ENCODE assay signal across 20 cellular contexts in the genomic region with DNA sequence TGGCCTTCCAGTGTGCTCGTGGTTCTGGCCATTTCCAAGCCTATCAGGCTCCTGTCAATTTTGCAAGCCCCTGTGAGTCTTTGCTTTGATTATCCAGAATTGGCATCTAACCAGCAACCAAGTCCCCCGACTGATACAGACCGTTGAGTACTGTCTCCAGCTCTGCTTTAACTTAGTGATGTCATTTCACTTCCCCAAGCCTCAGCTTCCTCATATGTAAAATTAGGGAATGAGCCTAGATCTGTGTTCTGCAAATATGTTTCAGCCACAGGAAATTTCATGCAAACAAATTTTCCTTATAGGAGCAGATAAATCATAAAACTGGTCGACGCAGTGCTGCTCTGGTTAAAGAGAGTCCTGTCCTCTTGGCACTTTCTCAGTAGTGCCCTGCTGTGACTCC.
"Had no signal": no experiment of that assay in that cellular context is flagged by ENCODE, and none has a peak within 500 bp of the region (broad histone marks: within the 10 kb centered on the region; RNA-seq: fewer than 3 reads in every experiment).

No MANE protein-coding gene starts in this region.

- H3K36me3 ChIP-seq: gastrocnemius medialis, tibial nerve, uterus, WERI-Rb-1 had no signal

- H3K4me3 Mint-ChIP-seq: activated CD4-positive, alpha-beta memory T cell treated with anti-CD3 and anti-CD28 coated beads for 36 hours; activated naive CD8-positive, alpha-beta T cell; activated T-helper 1 cell treated with anti-CD3 and anti-CD28 coated beads, Interleukin-12 subunit alpha, Interleukin-12 subunit beta, Interleukin-2, Interleukin-4 antibody, amounts not matched to agents 30 ng/mL and 10 ng/mL and 1 ng/mL, durations not matched to agents 14 hours and 24 hours and 36 hours; memory B cell; neural crest cell; stimulated activated naive CD8-positive, alpha-beta T cell treated with anti-CD3 and anti-CD28 coated beads, Interleukin-15, Interleukin-2, amounts not matched to agents 100 ng/mL and 50 ng/mL, for 24 hours had no signal

- H3K27ac ChIP-seq: gastrocnemius medialis, psoas muscle, tibial nerve, uterus, WERI-Rb-1 had no signal

- H3K4me1 ChIP-seq: psoas muscle, uterus had no signal

- H3K27ac Mint-ChIP-seq: activated CD4-positive, alpha-beta memory T cell treated with anti-CD3 and anti-CD28 coated beads for 36 hours; activated naive CD8-positive, alpha-beta T cell; activated T-helper 1 cell treated with anti-CD3 and anti-CD28 coated beads, Interleukin-12 subunit alpha, Interleukin-12 subunit beta, Interleukin-2, Interleukin-4 antibody, amounts not matched to agents 30 ng/mL and 10 ng/mL and 1 ng/mL, durations not matched to agents 14 hours and 24 hours and 36 hours; stimulated activated naive CD8-positive, alpha-beta T cell treated with anti-CD3 and anti-CD28 coated beads, Interleukin-15, Interleukin-2, amounts not matched to agents 100 ng/mL and 50 ng/mL, for 24 hours had no signal

- H3K27me3 Mint-ChIP-seq: activated naive CD8-positive, alpha-beta T cell; memory B cell; stimulated activated naive CD8-positive, alpha-beta T cell treated with anti-CD3 and anti-CD28 coated beads, Interleukin-15, Interleukin-2, amounts not matched to agents 100 ng/mL and 50 ng/mL, for 24 hours had no signal

- H3K4me3 ChIP-seq: gastrocnemius medialis, psoas muscle, tibial nerve, uterus had no signal

- H3K4me1 Mint-ChIP-seq: neural crest cell had no signal

- H3K27me3 ChIP-seq: gastrocnemius medialis, tibial nerve, uterus had no signal

- ATAC-seq: gastrocnemius medialis, left lobe of liver, psoas muscle, right cardiac atrium had no signal

- H3K9me3 ChIP-seq: gastrocnemius medialis, psoas muscle, tibial nerve, uterus had no signal

- H3K9me3 Mint-ChIP-seq: activated CD4-positive, alpha-beta memory T cell treated with anti-CD3 and anti-CD28 coated beads for 36 hours; activated T-helper 1 cell treated with anti-CD3 and anti-CD28 coated beads, Interleukin-12 subunit alpha, Interleukin-12 subunit beta, Interleukin-2, Interleukin-4 antibody, amounts not matched to agents 30 ng/mL and 10 ng/mL and 1 ng/mL, durations not matched to agents 14 hours and 24 hours and 36 hours; memory B cell; neural crest cell; stimulated activated naive CD8-positive, alpha-beta T cell treated with anti-CD3 and anti-CD28 coated beads, Interleukin-15, Interleukin-2, amounts not matched to agents 100 ng/mL and 50 ng/mL, for 24 hours had no signal

- DNase-seq: activated CD4-positive, alpha-beta memory T cell treated with anti-CD3 and anti-CD28 coated beads for 36 hours; activated T-cell treated with anti-CD3 and anti-CD28 coated beads for 4 hours; cerebellar nuclear complex; cortex of kidney; effector CD4-positive, alpha-beta T cell; gastrocnemius medialis; head of caudate nucleus; kidney; psoas muscle; right cardiac atrium; stimulated activated CD4-positive, alpha-beta T cell treated with anti-CD3 and anti-CD28 coated beads, Interleukin-2, amount 100 ng/mL, for 24 hours; uterus; WERI-Rb-1 had no signal
